Comparison of ENCODE assay signal across 5 cellular contexts in the genomic region with DNA sequence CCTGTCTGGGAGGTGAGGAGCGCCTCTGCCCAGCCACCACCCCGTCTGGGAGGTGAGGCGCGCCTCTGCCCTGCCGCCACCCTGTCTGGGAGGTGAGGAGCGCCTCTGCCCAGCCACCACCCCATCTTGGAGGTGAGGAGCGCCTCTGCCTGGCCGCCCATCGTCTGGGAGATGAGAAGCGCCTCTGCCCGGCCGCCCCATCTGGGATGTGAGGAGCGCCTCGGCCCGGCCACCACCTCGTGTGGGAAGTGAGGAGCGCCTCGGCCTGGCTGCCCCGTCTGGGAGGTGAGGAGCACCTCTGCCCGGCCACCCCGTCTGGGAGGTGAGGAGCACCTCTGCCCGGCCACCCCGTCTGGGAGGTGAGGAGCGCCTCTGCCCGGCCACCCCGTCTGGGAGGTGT. TPM values are rescaled to one million over a fixed set of nuclear protein-coding genes. Genes with fewer than 3 reads are reported as not detected.
"Had no signal": no experiment of that assay in that cellular context is flagged by ENCODE, and none has a peak within 500 bp of the region (broad histone marks: within the 10 kb centered on the region; RNA-seq: fewer than 3 reads in every experiment).

No MANE protein-coding gene starts in this region.

RNA-seq across cellular contexts. Expression of gene SLC35G4, which starts 38.4 kb away (rescaled TPM):
- total RNA-seq: HepG2, HT-29, HT1080, IMR-90, K562 had no signal
